25 cellular contexts compared by ENCODE assay signal in the genomic region with DNA sequence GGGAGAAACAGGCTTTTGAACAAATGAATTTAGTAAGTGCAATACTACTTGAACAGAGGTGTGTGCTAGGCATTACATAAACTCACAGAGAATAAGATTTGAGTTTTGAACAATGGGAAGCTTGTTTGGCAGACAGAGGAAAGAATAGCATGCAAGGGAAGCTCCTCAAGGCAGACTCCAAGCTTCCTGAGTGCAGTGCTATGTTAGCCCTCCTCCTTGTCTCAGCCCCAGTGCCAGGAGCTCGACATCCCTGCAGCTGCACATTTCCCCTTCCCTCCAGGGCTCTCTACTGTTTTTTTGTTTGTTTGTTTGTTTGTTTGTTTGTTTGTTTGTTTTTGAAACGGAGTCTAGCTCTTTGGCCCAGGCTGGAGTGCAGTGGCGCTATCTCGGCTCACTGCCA.
DNase-seq lines count a peak whose midpoint lies in the region; ATAC-seq lines count a peak whose summit lies in the region.
"Had no signal": no experiment of that assay in that cellular context is flagged by ENCODE, and none has a peak within 500 bp of the region (broad histone marks: within the 10 kb centered on the region; RNA-seq: fewer than 3 reads in every experiment).

No MANE protein-coding gene starts in this region.

- H3K9me3 Mint-ChIP-seq in T-helper 2 cell treated with Interferon-gamma antibody and Interleukin-4, amounts not matched to agents 5 μg/mL and 100 μg/mL, for 36 hours = peaks cover 10% of the 10 kb centered on the region

- H3K27me3 Mint-ChIP-seq in T-helper 2 cell treated with Interferon-gamma antibody and Interleukin-4, amounts not matched to agents 5 μg/mL and 100 μg/mL, for 36 hours (ENCODE audit: low read depth) = no peaks in the 10 kb centered on the region
- H3K27me3 Mint-ChIP-seq: CD4-positive, CD25-positive, alpha-beta regulatory T cell had no signal

- in situ Hi-C loops in SK-MEL-5 (cut with HindIII; ENCODE audit: low pct_unique_long_range_greater_than_20kb, low sequenced_read_pairs) = no loop called here

- no peak for DNase-seq in T-helper 2 cell treated with Interferon-gamma antibody and Interleukin-4, amounts not matched to agents 5 μg/mL and 100 μg/mL, for 36 hours (ENCODE audit: low spot score)
- DNase-seq in T-helper 2 cell (no peak), SK-MEL-5 (ENCODE audit: low read depth, low spot score) (peak; percentile 29), islet precursor cell (peak; percentile 57), hepatic stellate cell (ENCODE audit: low spot score) (no peak)
- no peak for DNase-seq in activated CD8-positive, alpha-beta memory T cell treated with anti-CD3 and anti-CD28 coated beads, Interleukin-2, amount 50 U/mL, for 48 hours
- DNase-seq: 8988T; ACHN; CD4-positive, CD25-positive, alpha-beta regulatory T cell; DMS53; GOT3; KBM-7; MV-4-11; NCI-H1105; NCI-H1436 treated with DMSO at 0.1 percent for 48 hours; NCI-H187 treated with DMSO at 0.1 percent for 48 hours; NCI-H446 treated with DMSO at 0.1 percent for 48 hours; NCI-H526; NCI-H82; NK-92 treated with Interleukin-12 subunit alpha and Interleukin-12 subunit beta, amount 100 ng/mL, for 24 hours; PC-9; Right ventricle myocardium superior; RPMI8226 had no signal

- peak overlapping the region; percentile 49 for H3K27ac Mint-ChIP-seq in T-helper 2 cell treated with Interferon-gamma antibody and Interleukin-4, amounts not matched to agents 5 μg/mL and 100 μg/mL, for 36 hours
- H3K27ac Mint-ChIP-seq: CD4-positive, CD25-positive, alpha-beta regulatory T cell had no signal

- H3K4me3 Mint-ChIP-seq in T-helper 2 cell treated with Interferon-gamma antibody and Interleukin-4, amounts not matched to agents 5 μg/mL and 100 μg/mL, for 36 hours = no peak overlapping the region
- H3K4me3 Mint-ChIP-seq: CD4-positive, CD25-positive, alpha-beta regulatory T cell had no signal

- ATAC-seq in GM18861 (IDR thresholded peaks at IDR 0.05; ENCODE audit: unreplicated experiment) (no peak), HG02623 (IDR thresholded peaks at IDR 0.05; ENCODE audit: unreplicated experiment) (no peak)

- H3K4me1 Mint-ChIP-seq in T-helper 2 cell treated with Interferon-gamma antibody and Interleukin-4, amounts not matched to agents 5 μg/mL and 100 μg/mL, for 36 hours (ENCODE audit: low read depth) = no peaks in the 10 kb centered on the region
- H3K4me1 Mint-ChIP-seq: CD4-positive, CD25-positive, alpha-beta regulatory T cell had no signal

- no peaks in the 10 kb centered on the region for H3K36me3 Mint-ChIP-seq in T-helper 2 cell treated with Interferon-gamma antibody and Interleukin-4, amounts not matched to agents 5 μg/mL and 100 μg/mL, for 36 hours (ENCODE audit: low read depth)
- H3K36me3 Mint-ChIP-seq: CD4-positive, CD25-positive, alpha-beta regulatory T cell had no signal

Comparison
In these comparisons a context has a peak if more than half of its experiments do, and no peak if none do; other contexts are left out.
1. DNase-seq: peak in SK-MEL-5 (single experiment) and islet precursor cell (single experiment); none in T-helper 2 cell treated with Interferon-gamma antibody and Interleukin-4, amounts not matched to agents 5 μg/mL and 100 μg/mL, for 36 hours (single experiment), T-helper 2 cell (0 of 5), activated CD8-positive, alpha-beta memory T cell treated with anti-CD3 and anti-CD28 coated beads, Interleukin-2, amount 50 U/mL, for 48 hours (single experiment) and hepatic stellate cell (single experiment).